11 cellular contexts compared by ENCODE assay signal in the genomic region with DNA sequence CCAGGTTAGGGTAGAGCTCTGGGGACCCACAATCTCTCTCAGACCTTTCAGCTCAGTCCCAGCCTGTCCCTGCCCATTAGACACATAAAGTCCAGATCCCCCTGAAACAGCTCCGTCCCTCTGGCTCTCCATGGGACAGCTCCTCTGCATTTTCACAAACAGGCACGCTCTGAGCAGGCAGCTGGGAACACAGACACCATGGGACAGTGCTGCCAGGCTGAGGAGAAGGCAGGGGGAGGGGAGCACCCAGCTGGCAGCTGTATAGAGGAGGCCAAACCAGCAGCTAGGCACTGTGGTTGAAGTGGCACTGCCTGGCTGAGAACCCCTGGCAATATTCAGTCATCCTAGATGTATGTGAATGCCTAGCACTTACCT. TPM values are rescaled to one million over a fixed set of nuclear protein-coding genes. Genes with fewer than 3 reads are reported as not detected.
A peak's percentile ranks its signal among the peaks of the same experiment; 100 is the strongest.
DNase-seq lines count a peak whose midpoint lies in the region; ATAC-seq and TF ChIP-seq lines count a peak whose summit lies in the region.
"Had no signal": no experiment of that assay in that cellular context is flagged by ENCODE, and none has a peak within 500 bp of the region (broad histone marks: within the 10 kb centered on the region; RNA-seq: fewer than 3 reads in every experiment).

No MANE protein-coding gene starts in this region.

- H3K4me3 ChIP-seq in subcutaneous abdominal adipose tissue (ENCODE audit: low read depth in 1 of 5, low read length in 5 of 5), result peak overlapping the region in 3 of 5 donors; percentile 89 to 96 (median 93)
- no peak overlapping the region for H3K4me3 ChIP-seq in neural progenitor cell

- no peaks in the 10 kb centered on the region for H3K27me3 ChIP-seq in subcutaneous abdominal adipose tissue (ENCODE audit: control insufficient read depth in 5 of 5, insufficient read depth in 4 of 5, low read length in 5 of 5)
- peaks cover 48% of the 10 kb centered on the region for H3K27me3 ChIP-seq in neural progenitor cell
- H3K27me3 ChIP-seq: brain microvascular endothelial cell had no signal

- H3K27ac Mint-ChIP-seq in activated CD8-positive, alpha-beta T cell treated with anti-CD3 and anti-CD28 coated beads for 36 hours, result peak overlapping the region; percentile 68
- no peak overlapping the region for H3K27ac Mint-ChIP-seq in neural progenitor cell

- H3K36me3 ChIP-seq in subcutaneous abdominal adipose tissue (ENCODE audit: control insufficient read depth in 5 of 5, insufficient read depth in 5 of 5, low read length in 5 of 5), result peaks cover 0 to 20% (median 16%) of the 10 kb centered on the region in 5 donors
- H3K36me3 ChIP-seq in neural progenitor cell, result no peaks in the 10 kb centered on the region

- no peak for TF ChIP-seq CTCF in activated CD8-positive, alpha-beta T cell treated with anti-CD3 and anti-CD28 coated beads for 36 hours (IDR thresholded peaks at IDR 0.05)
- TF ChIP-seq CTCF in neural progenitor cell (IDR thresholded peaks at IDR 0.05), result no peak

- no peaks in the 10 kb centered on the region for H3K9me3 Mint-ChIP-seq in activated CD8-positive, alpha-beta T cell treated with anti-CD3 and anti-CD28 coated beads for 36 hours
- no peaks in the 10 kb centered on the region for H3K9me3 Mint-ChIP-seq in neural progenitor cell

- H3K9ac ChIP-seq in subcutaneous abdominal adipose tissue (ENCODE audit: low read length in 5 of 5), result peak overlapping the region in 3 of 5 donors; percentile 1 to 98 (median 29)
- no peak overlapping the region for H3K9ac ChIP-seq in neural progenitor cell

- no peaks in the 10 kb centered on the region for H3K79me2 ChIP-seq in neural progenitor cell (ENCODE audit: low read depth)

- CTCF ChIA-PET in activated CD8-positive, alpha-beta T cell treated with anti-CD3 and anti-CD28 coated beads for 36 hours (lab: Charles Lee), result interaction anchor here (1.0 to 5.6 kb wide), 5 partner anchors 9 to 399 kb away, joined by 3 to 32 read pairs (median 12); a partner anchor contains a TSS

- peaks cover 66% of the 10 kb centered on the region for H3K4me1 Mint-ChIP-seq in activated CD8-positive, alpha-beta T cell treated with anti-CD3 and anti-CD28 coated beads for 36 hours (ENCODE audit: low read depth)
- peaks cover 17% of the 10 kb centered on the region for H3K4me1 Mint-ChIP-seq in neural progenitor cell

- peaks cover 20% of the 10 kb centered on the region for H3K36me3 Mint-ChIP-seq in activated CD8-positive, alpha-beta T cell treated with anti-CD3 and anti-CD28 coated beads for 36 hours (ENCODE audit: low read depth)
- H3K36me3 Mint-ChIP-seq in neural progenitor cell, result no peaks in the 10 kb centered on the region

- peaks cover 8% of the 10 kb centered on the region for H4K20me1 ChIP-seq in neural progenitor cell (ENCODE audit: low read depth)

- POLR2A ChIA-PET in activated CD8-positive, alpha-beta T cell treated with anti-CD3 and anti-CD28 coated beads for 36 hours (lab: Charles Lee), result interaction anchor here (0.8 to 5.3 kb wide), 8 partner anchors 9 to 53 kb away, joined by 3 to 35 read pairs (median 12); a partner anchor contains a TSS

- H2AFZ ChIP-seq in neural progenitor cell (replicated peaks), result no peak overlapping the region

- ATAC-seq in activated CD8-positive, alpha-beta T cell treated with anti-CD3 and anti-CD28 coated beads for 36 hours, result no peak

- intact Hi-C loops in activated CD8-positive, alpha-beta T cell treated with anti-CD3 and anti-CD28 coated beads for 36 hours (cut with micrococcal nuclease), result no loop called here

- H3K4me3 Mint-ChIP-seq in activated CD8-positive, alpha-beta T cell treated with anti-CD3 and anti-CD28 coated beads for 36 hours, result peak overlapping the region; percentile 76
- no peak overlapping the region for H3K4me3 Mint-ChIP-seq in neural progenitor cell

- peaks cover 23 to 61% (median 55%) of the 10 kb centered on the region in 5 donors for H3K4me1 ChIP-seq in subcutaneous abdominal adipose tissue (ENCODE audit: control insufficient read depth in 5 of 5, insufficient read depth in 5 of 5, low read length in 5 of 5)
- peaks cover 10% of the 10 kb centered on the region for H3K4me1 ChIP-seq in neural progenitor cell

- no peaks in the 10 kb centered on the region for H3K9me3 ChIP-seq in subcutaneous abdominal adipose tissue (ENCODE audit: control insufficient read depth in 5 of 5, low read length in 5 of 5)
- H3K9me3 ChIP-seq in neural progenitor cell (ENCODE audit: low read depth), result no peaks in the 10 kb centered on the region

- H3K4me2 ChIP-seq in neural progenitor cell, result no peak overlapping the region

- peaks cover 24% of the 10 kb centered on the region for H3F3A ChIP-seq in neural progenitor cell (ENCODE audit: low read depth)

- DNase-seq in SHP77 (lab: John Stamatoyannopoulos, UW) (peak; percentile 14 to 55), SHP77 treated with DMSO at 0.1 percent for 48 hours (lab: John Stamatoyannopoulos, UW) (no peak), islet precursor cell (peak; percentile 52), DMS79 treated with DMSO at 0.1 percent for 48 hours (lab: John Stamatoyannopoulos, UW) (no peak), neural progenitor cell (ENCODE audit: low spot score) (no peak)
- no peak for DNase-seq in activated CD8-positive, alpha-beta T cell treated with anti-CD3 and anti-CD28 coated beads for 36 hours
- no peak for DNase-seq in stimulated activated CD4-positive, alpha-beta T cell treated with anti-CD3 and anti-CD28 coated beads, Interleukin-12 subunit alpha, Interleukin-12 subunit beta, amount 100 ng/mL, for 4 hours
- DNase-seq: ACHN, brain microvascular endothelial cell had no signal

- H3K27ac ChIP-seq in subcutaneous abdominal adipose tissue (ENCODE audit: low read depth, low read length) (peak overlapping the region; percentile 57), neural progenitor cell (no peak overlapping the region)

- H3K27me3 Mint-ChIP-seq in activated CD8-positive, alpha-beta T cell treated with anti-CD3 and anti-CD28 coated beads for 36 hours, result no peaks in the 10 kb centered on the region
- H3K27me3 Mint-ChIP-seq in neural progenitor cell (ENCODE audit: insufficient read depth, low read depth), result peaks cover 12% of the 10 kb centered on the region

RNA-seq across cellular contexts. Expression of a gene that starts 2.0 kb away (rescaled TPM):
- 10 to 100 TPM; 51.4 to 54.6 TPM for total RNA-seq in activated CD8-positive, alpha-beta T cell treated with anti-CD3 and anti-CD28 coated beads for 36 hours
- 5.1 and 12.3 TPM in 2 replicates for total RNA-seq in neural progenitor cell (ENCODE audit: low replicate concordance)

RNA-seq across cellular contexts. Expression of a gene that starts 8.7 kb away (rescaled TPM):
- total RNA-seq in activated CD8-positive, alpha-beta T cell treated with anti-CD3 and anti-CD28 coated beads for 36 hours, result under 1 TPM; 0.16 to 0.83 TPM
- total RNA-seq in neural progenitor cell (ENCODE audit: low replicate concordance), result not detected in 2 replicates
- total RNA-seq: pulmonary artery endothelial cell had no signal

RNA-seq across cellular contexts. Expression of a gene that starts 43.9 kb away (rescaled TPM):
- total RNA-seq in activated CD8-positive, alpha-beta T cell treated with anti-CD3 and anti-CD28 coated beads for 36 hours, result 100 to 1,000 TPM; 132 to 134 TPM
- 23.8 and 54.7 TPM in 2 replicates for total RNA-seq in neural progenitor cell (ENCODE audit: low replicate concordance)

Comparison
In these comparisons a context has a peak if more than half of its experiments do, and no peak if none do; other contexts are left out.
1. DNase-seq: peak in SHP77 (2 of 2) and islet precursor cell (single experiment); none in SHP77 treated with DMSO at 0.1 percent for 48 hours (single experiment), activated CD8-positive, alpha-beta T cell treated with anti-CD3 and anti-CD28 coated beads for 36 hours (single experiment), DMS79 treated with DMSO at 0.1 percent for 48 hours (single experiment), stimulated activated CD4-positive, alpha-beta T cell treated with anti-CD3 and anti-CD28 coated beads, Interleukin-12 subunit alpha, Interleukin-12 subunit beta, amount 100 ng/mL, for 4 hours (single experiment) and neural progenitor cell (single experiment).